8 cellular contexts compared by ENCODE assay signal in genomic region chr15:30626194-30626565, GRCh38. TPM values are rescaled to one million over a fixed set of nuclear protein-coding genes. Genes with fewer than 3 reads are reported as not detected.
DNase-seq lines count a peak whose midpoint lies in the region; ATAC-seq and TF ChIP-seq lines count a peak whose summit lies in the region.
"Not testable (repeated sequence)": the region's sequence is repeated elsewhere in the genome, so short reads cannot be mapped to it uniquely, and the experiment has no call there.

No MANE protein-coding gene starts in this region.

- peak; percentile 41 for ATAC-seq in GM19025 (IDR thresholded peaks at IDR 0.05; ENCODE audit: low read depth, unreplicated experiment)
- ATAC-seq in HG03135 (IDR thresholded peaks at IDR 0.05; ENCODE audit: unreplicated experiment) = peak; percentile 5

- not testable (repeated sequence) for H2BK120ac ChIP-seq in mesenchymal stem cell (ENCODE audit: low read depth, low read length)

- peak overlapping the region; percentile 81 for H2AFZ ChIP-seq in mesenchymal stem cell (ENCODE audit: low read depth, low read length)

- H2BK5ac ChIP-seq in mesenchymal stem cell (ENCODE audit: low read depth, low read length, poor library complexity, severe bottlenecking) = not testable (repeated sequence)

- not testable (repeated sequence) for H3K4ac ChIP-seq in mesenchymal stem cell (ENCODE audit: low read depth in 1 of 2, low read length in 2 of 2)

- not testable (repeated sequence) for H2AK5ac ChIP-seq in mesenchymal stem cell (ENCODE audit: low read length, severe bottlenecking)

- not testable (repeated sequence) for H4K91ac ChIP-seq in mesenchymal stem cell (ENCODE audit: low read length)

- H3K36me3 ChIP-seq in SK-N-MC (ENCODE audit: insufficient read depth, low read length); mesenchymal stem cell (ENCODE audit: control insufficient read depth in 1 of 2, insufficient read depth in 2 of 2, low read depth in 1 of 2, low read length in 2 of 2); skeletal muscle tissue (ENCODE audit: control insufficient read depth in 3 of 3, insufficient read depth in 3 of 3, low read length in 3 of 3): not testable (repeated sequence)

- not testable (repeated sequence) for H3K4me1 ChIP-seq in mesenchymal stem cell (ENCODE audit: control insufficient read depth, insufficient read depth, low read depth, low read length); skeletal muscle tissue (ENCODE audit: control insufficient read depth in 3 of 3, insufficient read depth in 3 of 3, low read length in 3 of 3)

- peak overlapping the region in 1 of 2 experiments; percentile 34 for H3K18ac ChIP-seq in mesenchymal stem cell (ENCODE audit: low read depth in 1 of 2, low read length in 2 of 2)

- not testable (repeated sequence) for H2BK15ac ChIP-seq in mesenchymal stem cell (ENCODE audit: low read depth, poor library complexity, severe bottlenecking)

- not testable (repeated sequence) for TF ChIP-seq CTCF in AG10803 (conservative IDR thresholded peaks at IDR 0.05; ENCODE audit: low read length); fibroblast of pulmonary artery (IDR thresholded peaks at IDR 0.05; ENCODE audit: low read length, missing control alignments)

- under 1% methylated on average over 8 of the region's 22 CpGs for WGBS in mesenchymal stem cell

- not testable (repeated sequence) for H2BK12ac ChIP-seq in mesenchymal stem cell (ENCODE audit: low read length in 2 of 2)

- peak; percentile 11 for DNase-seq in AG10803 (ENCODE audit: low read depth)
- DNase-seq in SK-N-MC (ENCODE audit: low read depth, low spot score); fibroblast of pulmonary artery (ENCODE audit: low read depth): not testable (repeated sequence)
- peak; percentile 12 for DNase-seq in amniotic epithelial cell (ENCODE audit: low read depth)
- peak; percentile 67 for DNase-seq in mesenchymal stem cell

- H3K4me2 ChIP-seq in mesenchymal stem cell (ENCODE audit: low read length, poor library complexity, severe bottlenecking) = peak overlapping the region; percentile 58

- H3K27me3 ChIP-seq in mesenchymal stem cell (ENCODE audit: control insufficient read depth in 1 of 2, insufficient read depth in 1 of 2, low read length in 2 of 2); skeletal muscle tissue (ENCODE audit: control insufficient read depth in 3 of 3, insufficient read depth in 3 of 3, low read length in 3 of 3): not testable (repeated sequence)

- H3K4me3 ChIP-seq in AG10803 (ENCODE audit: low read length) = peak overlapping the region; percentile 78
- peak overlapping the region; percentile 83 for H3K4me3 ChIP-seq in SK-N-MC
- peak overlapping the region; percentile 65 for H3K4me3 ChIP-seq in fibroblast of pulmonary artery (replicated peaks; ENCODE audit: low read depth, low read length)
- H3K4me3 ChIP-seq in mesenchymal stem cell (ENCODE audit: insufficient read depth in 1 of 2, low read depth in 1 of 2, low read length in 2 of 2) = peak overlapping the region; percentile 60 to 81
- peak overlapping the region; percentile 67 to 85 (median 83) for H3K4me3 ChIP-seq in skeletal muscle tissue (ENCODE audit: low read length in 3 of 3)

- H3K9ac ChIP-seq in SK-N-MC (ENCODE audit: insufficient read length) (peak overlapping the region; percentile 91), mesenchymal stem cell (ENCODE audit: low read length) (peak overlapping the region; percentile 93), skeletal muscle tissue (ENCODE audit: low read depth in 1 of 3, low read length in 3 of 3) (peak overlapping the region; percentile 73 to 89 (median 74))

- H3K27ac ChIP-seq in SK-N-MC (peak overlapping the region; percentile 81), skeletal muscle tissue (ENCODE audit: low read depth, low read length) (peak overlapping the region; percentile 93)
- not testable (repeated sequence) for H3K27ac ChIP-seq in mesenchymal stem cell (ENCODE audit: low read length, poor library complexity, severe bottlenecking)

- not testable (repeated sequence) for H4K8ac ChIP-seq in mesenchymal stem cell (ENCODE audit: low read length)

- not testable (repeated sequence) for H3K14ac ChIP-seq in mesenchymal stem cell (ENCODE audit: low read length in 2 of 2)

- peak overlapping the region in 1 of 2 experiments; percentile 69 for H3K23ac ChIP-seq in mesenchymal stem cell (ENCODE audit: low read length in 2 of 2)

- not testable (repeated sequence) for H3K9me3 ChIP-seq in SK-N-MC (ENCODE audit: low read depth, low read length); mesenchymal stem cell (ENCODE audit: control insufficient read depth, low read length); skeletal muscle tissue (ENCODE audit: control insufficient read depth in 3 of 3, low read length in 3 of 3)

- H3K79me1 ChIP-seq in mesenchymal stem cell (replicated peaks; ENCODE audit: low read length, poor library complexity, severe bottlenecking) = not testable (repeated sequence)

RNA-seq across cellular contexts. Expression of gene GOLGA8H, which starts 22.4 kb away (rescaled TPM):
- 0.08 TPM for polyA plus RNA-seq in mesenchymal stem cell (2013, experiment 1 of 2)
- polyA plus RNA-seq in mesenchymal stem cell (2013, experiment 2 of 2) = 0.10 TPM
- 0.52 TPM for total RNA-seq in skeletal muscle tissue
